ENCODE assay signal across 21 cellular contexts in genomic region chr11:6670202-6670830, GRCh38. TPM values are rescaled to one million over a fixed set of nuclear protein-coding genes. Genes with fewer than 3 reads are reported as not detected.
A peak's percentile ranks its signal among the peaks of the same experiment; 100 is the strongest.
DNase-seq lines count a peak whose midpoint lies in the region; ATAC-seq, FAIRE-seq and TF ChIP-seq lines count a peak whose summit lies in the region.
"Had no signal": no experiment of that assay in that cellular context is flagged by ENCODE, and none has a peak within 500 bp of the region (broad histone marks: within the 10 kb centered on the region; RNA-seq: fewer than 3 reads in every experiment).

No MANE protein-coding gene starts in this region.

- H3K36me3 ChIP-seq in esophagus muscularis mucosa (no peaks in the 10 kb centered on the region), BE2C (no peaks in the 10 kb centered on the region)

- WGBS in A549 (ENCODE audit: missing lambda C conversion rate) = 37% methylated on average over 6 of the region's 6 CpGs
- 83% methylated on average over 6 of the region's 6 CpGs for WGBS in esophagus muscularis mucosa

- peaks cover 81% of the 10 kb centered on the region for H3K4me1 Mint-ChIP-seq in activated CD8-positive, alpha-beta T cell treated with anti-CD3 and anti-CD28 coated beads, Interleukin-2, amount 10 ng/mL, durations not matched to agents 7 days and 5 days (ENCODE audit: low read depth)
- peaks cover 68% of the 10 kb centered on the region for H3K4me1 Mint-ChIP-seq in activated CD8-positive, alpha-beta T cell treated with anti-CD3 and anti-CD28 coated beads for 36 hours (ENCODE audit: low read depth)
- H3K4me1 Mint-ChIP-seq in activated T-helper 17 cell treated with anti-CD3 and anti-CD28 coated beads, Interleukin-2, amount 50 U/mL, for 72 hours = peaks cover 53% of the 10 kb centered on the region
- H3K4me1 Mint-ChIP-seq: GM23338 had no signal

- FAIRE-seq in A549 (lab: Jason Lieb, UNC) (no peak), HTR-8/SVneo (lab: Jason Lieb, UNC) (peak; percentile 40)
- FAIRE-seq: A204.1, D721Med had no signal

- H3K9me3 Mint-ChIP-seq in activated CD8-positive, alpha-beta T cell treated with anti-CD3 and anti-CD28 coated beads, Interleukin-2, amount 10 ng/mL, durations not matched to agents 7 days and 5 days (ENCODE audit: insufficient read depth) = no peaks in the 10 kb centered on the region
- no peaks in the 10 kb centered on the region for H3K9me3 Mint-ChIP-seq in activated CD8-positive, alpha-beta T cell treated with anti-CD3 and anti-CD28 coated beads for 36 hours
- peaks cover 9% of the 10 kb centered on the region for H3K9me3 Mint-ChIP-seq in activated T-helper 17 cell treated with anti-CD3 and anti-CD28 coated beads, Interleukin-2, amount 50 U/mL, for 72 hours
- H3K9me3 Mint-ChIP-seq: GM23338 had no signal

- peak overlapping the region; percentile 3 for H3K4me3 Mint-ChIP-seq in activated CD8-positive, alpha-beta T cell treated with anti-CD3 and anti-CD28 coated beads, Interleukin-2, amount 10 ng/mL, durations not matched to agents 7 days and 5 days
- H3K4me3 Mint-ChIP-seq in activated CD8-positive, alpha-beta T cell treated with anti-CD3 and anti-CD28 coated beads for 36 hours = no peak overlapping the region
- peak overlapping the region; percentile 37 for H3K4me3 Mint-ChIP-seq in activated T-helper 17 cell treated with anti-CD3 and anti-CD28 coated beads, Interleukin-2, amount 50 U/mL, for 72 hours
- H3K4me3 Mint-ChIP-seq: CD14-positive monocyte, GM23338 had no signal

- TF ChIP-seq EP300 in A549 (IDR thresholded peaks at IDR 0.05) (no peak), esophagus muscularis mucosa (IDR thresholded peaks at IDR 0.05) (no peak)

- H3K27me3 Mint-ChIP-seq in activated CD8-positive, alpha-beta T cell treated with anti-CD3 and anti-CD28 coated beads, Interleukin-2, amount 10 ng/mL, durations not matched to agents 7 days and 5 days (ENCODE audit: low read depth) = no peaks in the 10 kb centered on the region
- no peaks in the 10 kb centered on the region for H3K27me3 Mint-ChIP-seq in activated CD8-positive, alpha-beta T cell treated with anti-CD3 and anti-CD28 coated beads for 36 hours
- H3K27me3 Mint-ChIP-seq in activated T-helper 17 cell treated with anti-CD3 and anti-CD28 coated beads, Interleukin-2, amount 50 U/mL, for 72 hours = no peaks in the 10 kb centered on the region

- intact Hi-C loops in activated CD8-positive, alpha-beta T cell treated with anti-CD3 and anti-CD28 coated beads for 36 hours (cut with micrococcal nuclease) = no loop called here
- intact Hi-C loops in esophagus muscularis mucosa (cut with DNase I) = no loop called here

- no peak for ATAC-seq in activated CD8-positive, alpha-beta T cell treated with anti-CD3 and anti-CD28 coated beads, Interleukin-2, amount 10 ng/mL, durations not matched to agents 7 days and 5 days
- no peak for ATAC-seq in activated CD8-positive, alpha-beta T cell treated with anti-CD3 and anti-CD28 coated beads for 36 hours
- ATAC-seq in A549 (no peak), HG02623 (IDR thresholded peaks at IDR 0.05; ENCODE audit: unreplicated experiment) (no peak)
- ATAC-seq in activated T-helper 17 cell treated with anti-CD3 and anti-CD28 coated beads, Interleukin-2, amount 50 U/mL, for 72 hours (replicated peaks) = peak; percentile 5
- ATAC-seq: GM23338 had no signal

- CTCF ChIA-PET in activated CD8-positive, alpha-beta T cell treated with anti-CD3 and anti-CD28 coated beads, Interleukin-2, amount 10 ng/mL, durations not matched to agents 7 days and 5 days (lab: Charles Lee) = interaction anchor here (0.8 to 5.6 kb wide), 5 partner anchors 8 to 139 kb away, joined by 3 to 61 read pairs (median 14); partner anchors contain the start of genes MRPL17, TAF10 and TPP1
- CTCF ChIA-PET in activated CD8-positive, alpha-beta T cell treated with anti-CD3 and anti-CD28 coated beads for 36 hours (lab: Charles Lee) = interaction anchor here (0.8 to 2.2 kb wide), 5 partner anchors 8 to 291 kb away, joined by 3 to 5 read pairs (median 3); partner anchors contain the start of gene MRPL17
- CTCF ChIA-PET in A549 (lab: Yijun Ruan, JAX) = interaction anchor here (0.7 to 1.6 kb wide), 2 partner anchors 8 to 139 kb away, joined by 3 to 6 read pairs; no protein-coding TSS in a partner anchor

- no peak for TF ChIP-seq RAD21 in A549 (conservative IDR thresholded peaks at IDR 0.05 in 1 of 2, IDR thresholded peaks at IDR 0.05 in 1 of 2)

- H3K4me1 ChIP-seq in A549 (no peaks in the 10 kb centered on the region), esophagus muscularis mucosa (peaks cover 0 to 4% (median 0%) of the 10 kb centered on the region in 4 donors), BE2C (no peaks in the 10 kb centered on the region)

- POLR2A ChIA-PET in activated CD8-positive, alpha-beta T cell treated with anti-CD3 and anti-CD28 coated beads, Interleukin-2, amount 10 ng/mL, durations not matched to agents 7 days and 5 days (lab: Charles Lee) = no interaction called here
- POLR2A ChIA-PET in activated CD8-positive, alpha-beta T cell treated with anti-CD3 and anti-CD28 coated beads for 36 hours (lab: Charles Lee) = interaction anchor here (4.6 kb wide), 1 partner anchor 11 kb away, joined by 27 read pairs; the partner anchor contains the start of gene MRPL17
- POLR2A ChIA-PET in A549 (lab: Yijun Ruan, JAX) = no interaction called here

- H3K27me3 ChIP-seq in esophagus muscularis mucosa (no peaks in the 10 kb centered on the region), BE2C (no peaks in the 10 kb centered on the region)

- DNase-seq in activated CD8-positive, alpha-beta T cell treated with anti-CD3 and anti-CD28 coated beads, Interleukin-2, amount 10 ng/mL, durations not matched to agents 7 days and 5 days = no peak
- DNase-seq in activated CD8-positive, alpha-beta T cell treated with anti-CD3 and anti-CD28 coated beads for 36 hours = no peak
- DNase-seq in A549 (ENCODE audit: low read depth in 1 of 2, low spot score in 1 of 2) (no peak), HTR-8/SVneo (ENCODE audit: insufficient read length, low spot score) (no peak), esophagus muscularis mucosa (ENCODE audit: extremely low spot score) (no peak), BE2C (no peak)
- DNase-seq: DND-41; GDM1; KG1; NCI-H1092; NCI-H345; NCI-H69; NK-92 treated with Interleukin-12 subunit alpha and Interleukin-12 subunit beta, amount 100 ng/mL, for 24 hours; OCI-M1 had no signal

- no peak for TF ChIP-seq CTCF in activated CD8-positive, alpha-beta T cell treated with anti-CD3 and anti-CD28 coated beads for 36 hours (IDR thresholded peaks at IDR 0.05)
- TF ChIP-seq CTCF in A549 (IDR thresholded peaks at IDR 0.05) (no peak), esophagus muscularis mucosa (IDR thresholded peaks at IDR 0.05) (no peak), BE2C (IDR thresholded peaks at IDR 0.05; ENCODE audit: low read depth, low read length) (no peak)

- H3K4me3 ChIP-seq in A549 (no peak overlapping the region), esophagus muscularis mucosa (no peak overlapping the region), BE2C (ENCODE audit: low read depth, low read length) (no peak overlapping the region)
- H3K4me3 ChIP-seq: GM23338 had no signal

- H3K9me3 ChIP-seq in A549 (no peaks in the 10 kb centered on the region), esophagus muscularis mucosa (no peaks in the 10 kb centered on the region), BE2C (no peaks in the 10 kb centered on the region)

- H3K27ac ChIP-seq in A549 = no peak overlapping the region
- H3K27ac ChIP-seq in esophagus muscularis mucosa (replicated peaks in 1 of 4) = no peak overlapping the region
- H3K27ac ChIP-seq: RWPE1 had no signal

- TF ChIP-seq POLR2A in A549 (IDR thresholded peaks at IDR 0.05; ENCODE audit: low read length) (no peak), esophagus muscularis mucosa (IDR thresholded peaks at IDR 0.05; ENCODE audit: low read depth) (no peak)

- H3K4me2 ChIP-seq in A549 = no peak overlapping the region
- H3K4me2 ChIP-seq: GM23338 had no signal

- peaks cover 14% of the 10 kb centered on the region for H3K36me3 Mint-ChIP-seq in activated CD8-positive, alpha-beta T cell treated with anti-CD3 and anti-CD28 coated beads, Interleukin-2, amount 10 ng/mL, durations not matched to agents 7 days and 5 days (ENCODE audit: low read depth)
- peaks cover 2% of the 10 kb centered on the region for H3K36me3 Mint-ChIP-seq in activated CD8-positive, alpha-beta T cell treated with anti-CD3 and anti-CD28 coated beads for 36 hours (ENCODE audit: low read depth)
- peaks cover 6% of the 10 kb centered on the region for H3K36me3 Mint-ChIP-seq in activated T-helper 17 cell treated with anti-CD3 and anti-CD28 coated beads, Interleukin-2, amount 50 U/mL, for 72 hours (ENCODE audit: low read depth)
- H3K36me3 Mint-ChIP-seq: CD14-positive monocyte had no signal

- peak overlapping the region; percentile 43 for H3K27ac Mint-ChIP-seq in activated CD8-positive, alpha-beta T cell treated with anti-CD3 and anti-CD28 coated beads, Interleukin-2, amount 10 ng/mL, durations not matched to agents 7 days and 5 days
- no peak overlapping the region for H3K27ac Mint-ChIP-seq in activated CD8-positive, alpha-beta T cell treated with anti-CD3 and anti-CD28 coated beads for 36 hours
- H3K27ac Mint-ChIP-seq in activated T-helper 17 cell treated with anti-CD3 and anti-CD28 coated beads, Interleukin-2, amount 50 U/mL, for 72 hours = peak overlapping the region; percentile 79
- H3K27ac Mint-ChIP-seq: GM23338 had no signal

RNA-seq across cellular contexts. Expression of gene MRPL17, which starts 12.8 kb away (rescaled TPM):
- 10 to 100 TPM; 60.6 to 69.2 TPM for total RNA-seq in activated CD8-positive, alpha-beta T cell treated with anti-CD3 and anti-CD28 coated beads, Interleukin-2, amount 10 ng/mL, durations not matched to agents 7 days and 5 days
- total RNA-seq in activated CD8-positive, alpha-beta T cell treated with anti-CD3 and anti-CD28 coated beads for 36 hours = 100 to 1,000 TPM; 140 to 144 TPM
- polyA plus RNA-seq in A549 (2011; rRNA removed) (96.8 and 107 TPM in 2 replicates), A549 (2017; fragmentation: RNase III; extraction: RNeasy Plus Mini Kit Qiagen cat#74134 plus additional on column Dnase treatment) (127 to 132 TPM (median 128 TPM) in 3 replicates)
- 101 and 115 TPM in 2 replicates for polyA plus RNA-seq in A549 (2012; cell fraction: cytosol; rRNA removed)
- 57.5 and 58.2 TPM in 2 replicates for polyA plus RNA-seq in A549 (2012; cell fraction: nucleus; rRNA removed)
- 51.0 and 66.0 TPM in 2 replicates for polyA minus RNA-seq in A549 (2011; rRNA and poly(A)+ RNA removed)
- 10 to 100 TPM; 65.8 to 74.7 TPM for total RNA-seq in activated T-helper 17 cell treated with anti-CD3 and anti-CD28 coated beads, Interleukin-2, amount 50 U/mL, for 72 hours
- 10 to 100 TPM; 13.3 to 22.9 (median 19.4) TPM for total RNA-seq in esophagus muscularis mucosa
- polyA plus RNA-seq in BE2C (2012; ENCODE audit: insufficient read depth, insufficient read length, low read depth) = 106 TPM

RNA-seq across cellular contexts. Expression of gene DCHS1, which starts 14.7 kb away (rescaled TPM):
- total RNA-seq in activated CD8-positive, alpha-beta T cell treated with anti-CD3 and anti-CD28 coated beads, Interleukin-2, amount 10 ng/mL, durations not matched to agents 7 days and 5 days = under 1 TPM; 0.23 to 0.29 TPM
- total RNA-seq in activated CD8-positive, alpha-beta T cell treated with anti-CD3 and anti-CD28 coated beads for 36 hours = 1 to 10 TPM; 1.6 TPM
- polyA plus RNA-seq in A549 (2011; rRNA removed) (0.06 and 0.08 TPM in 2 replicates), A549 (2017; fragmentation: RNase III; extraction: RNeasy Plus Mini Kit Qiagen cat#74134 plus additional on column Dnase treatment) (0.04 to 0.07 TPM (median 0.06 TPM) in 3 replicates)
- polyA plus RNA-seq in A549 (2012; cell fraction: cytosol; rRNA removed) = 0.07 and 0.10 TPM in 2 replicates
- polyA plus RNA-seq in A549 (2012; cell fraction: nucleus; rRNA removed) = 0.28 and 0.35 TPM in 2 replicates
- 0.12 and 0.24 TPM in 2 replicates for polyA minus RNA-seq in A549 (2011; rRNA and poly(A)+ RNA removed)
- 1 to 10 TPM in 1 of 2 donors, under 1 TPM in 1; 0.26 to 1.5 TPM for total RNA-seq in activated T-helper 17 cell treated with anti-CD3 and anti-CD28 coated beads, Interleukin-2, amount 50 U/mL, for 72 hours
- 10 to 100 TPM; 27.0 to 60.9 (median 34.0) TPM for total RNA-seq in esophagus muscularis mucosa
- 9.6 TPM for polyA plus RNA-seq in BE2C (2012; ENCODE audit: insufficient read depth, insufficient read length, low read depth)

RNA-seq across cellular contexts. Expression of gene TPP1, which starts 51.1 kb away (rescaled TPM):
- total RNA-seq in activated CD8-positive, alpha-beta T cell treated with anti-CD3 and anti-CD28 coated beads, Interleukin-2, amount 10 ng/mL, durations not matched to agents 7 days and 5 days = 10 to 100 TPM; 74.1 to 78.9 TPM
- total RNA-seq in activated CD8-positive, alpha-beta T cell treated with anti-CD3 and anti-CD28 coated beads for 36 hours = 10 to 100 TPM; 28.1 to 31.4 TPM
- polyA plus RNA-seq in A549 (2011; rRNA removed) (53.2 and 63.0 TPM in 2 replicates), A549 (2017; fragmentation: RNase III; extraction: RNeasy Plus Mini Kit Qiagen cat#74134 plus additional on column Dnase treatment) (32.3 to 41.6 TPM (median 40.7 TPM) in 3 replicates)
- polyA plus RNA-seq in A549 (2012; cell fraction: cytosol; rRNA removed) = 29.5 and 35.1 TPM in 2 replicates
- polyA plus RNA-seq in A549 (2012; cell fraction: nucleus; rRNA removed) = 56.8 and 86.6 TPM in 2 replicates
- 55.1 and 65.6 TPM in 2 replicates for polyA minus RNA-seq in A549 (2011; rRNA and poly(A)+ RNA removed)
- total RNA-seq in activated T-helper 17 cell treated with anti-CD3 and anti-CD28 coated beads, Interleukin-2, amount 50 U/mL, for 72 hours = 100 to 1,000 TPM in 1 of 2 donors, 10 to 100 TPM in 1; 75.7 to 172 TPM
- 10 to 100 TPM; 44.4 to 71.5 (median 54.9) TPM for total RNA-seq in esophagus muscularis mucosa
- 27.2 TPM for polyA plus RNA-seq in BE2C (2012; ENCODE audit: insufficient read depth, insufficient read length, low read depth)

RNA-seq across cellular contexts. Expression of gene TAF10, which starts 58.3 kb away (rescaled TPM):
- total RNA-seq in activated CD8-positive, alpha-beta T cell treated with anti-CD3 and anti-CD28 coated beads, Interleukin-2, amount 10 ng/mL, durations not matched to agents 7 days and 5 days = 100 to 1,000 TPM; 140 to 156 TPM
- 100 to 1,000 TPM; 151 to 160 TPM for total RNA-seq in activated CD8-positive, alpha-beta T cell treated with anti-CD3 and anti-CD28 coated beads for 36 hours
- 174 and 242 TPM in 2 replicates for polyA plus RNA-seq in A549 (2011; rRNA removed)
- polyA plus RNA-seq in A549 (2012; cell fraction: cytosol; rRNA removed) = 206 and 229 TPM in 2 replicates
- 128 and 138 TPM in 2 replicates for polyA plus RNA-seq in A549 (2012; cell fraction: nucleus; rRNA removed)
- polyA plus RNA-seq in A549 (2017; fragmentation: RNase III; extraction: RNeasy Plus Mini Kit Qiagen cat#74134 plus additional on column Dnase treatment) = 124 to 138 TPM (median 135 TPM) in 3 replicates
- polyA minus RNA-seq in A549 (2011; rRNA and poly(A)+ RNA removed) = 170 and 186 TPM in 2 replicates
- total RNA-seq in activated T-helper 17 cell treated with anti-CD3 and anti-CD28 coated beads, Interleukin-2, amount 50 U/mL, for 72 hours = 100 to 1,000 TPM in 1 of 2 donors, 10 to 100 TPM in 1; 82.2 to 106 TPM
- total RNA-seq in esophagus muscularis mucosa = 10 to 100 TPM; 24.2 to 51.1 (median 43.4) TPM
- polyA plus RNA-seq in BE2C (2012; ENCODE audit: insufficient read depth, insufficient read length, low read depth) = 218 TPM

Comparison
In these comparisons a context has a peak if more than half of its experiments do, and no peak if none do; other contexts are left out.
1. RNA of gene DCHS1, which starts 14.7 kb away (total RNA-seq): 27.0 to 60.9 TPM in esophagus muscularis mucosa; 1.6 TPM in activated CD8-positive, alpha-beta T cell treated with anti-CD3 and anti-CD28 coated beads for 36 hours, 0.26 to 1.5 TPM in activated T-helper 17 cell treated with anti-CD3 and anti-CD28 coated beads, Interleukin-2, amount 50 U/mL, for 72 hours and 0.23 to 0.29 TPM in activated CD8-positive, alpha-beta T cell treated with anti-CD3 and anti-CD28 coated beads, Interleukin-2, amount 10 ng/mL, durations not matched to agents 7 days and 5 days; every median in the first group is over 10 times any median in the second.